In genomic region chr3:179969525-179969924, GRCh38 we compare ENCODE assay signal across 10 cellular contexts.
DNase-seq lines count a peak whose midpoint lies in the region; ATAC-seq and TF ChIP-seq lines count a peak whose summit lies in the region.
"Had no signal": no experiment of that assay in that cellular context is flagged by ENCODE, and none has a peak within 500 bp of the region (broad histone marks: within the 10 kb centered on the region; RNA-seq: fewer than 3 reads in every experiment).

No MANE protein-coding gene starts in this region.

- no peaks in the 10 kb centered on the region for H3K9me3 ChIP-seq in SJCRH30 (replicated peaks)
- H3K9me3 ChIP-seq: psoas muscle had no signal

- peak; percentile 38 for ATAC-seq in GM21717 (IDR thresholded peaks at IDR 0.05; ENCODE audit: unreplicated experiment)
- no peak for ATAC-seq in GM21447 (IDR thresholded peaks at IDR 0.05; ENCODE audit: unreplicated experiment)
- ATAC-seq: psoas muscle; stimulated activated naive CD8-positive, alpha-beta T cell treated with anti-CD3 and anti-CD28 coated beads, Interleukin-15, Interleukin-2, amounts not matched to agents 100 U/mL and 50 U/mL, for 24 hours had no signal

- no peak for TF ChIP-seq CTCF in AG09309 (IDR thresholded peaks at IDR 0.05; ENCODE audit: control insufficient read depth, insufficient read depth, low read depth, low read length, missing control alignments)

- H3K4me3 ChIP-seq in AG09309 (ENCODE audit: control insufficient read depth, low read depth, low read length) (no peak overlapping the region), SJCRH30 (no peak overlapping the region)
- H3K4me3 ChIP-seq: psoas muscle had no signal

- no peaks in the 10 kb centered on the region for H3K36me3 ChIP-seq in SJCRH30

- peak overlapping the region; percentile 67 for H3K27ac ChIP-seq in cingulate gyrus (ENCODE audit: low read depth, low read length)
- H3K27ac ChIP-seq in SJCRH30, result no peak overlapping the region
- H3K27ac ChIP-seq: psoas muscle had no signal

- no peaks in the 10 kb centered on the region for H3K27me3 ChIP-seq in SJCRH30

- DNase-seq in AG09309 (ENCODE audit: low read depth) (peak; percentile 8), NCI-H446 treated with DMSO at 0.1 percent for 48 hours (lab: John Stamatoyannopoulos, UW) (peak; percentile 55), AG20443 (ENCODE audit: low spot score) (no peak), SJCRH30 (no peak)
- DNase-seq in effector CD4-positive, alpha-beta T cell, result no peak
- DNase-seq: psoas muscle; stimulated activated naive CD8-positive, alpha-beta T cell treated with anti-CD3 and anti-CD28 coated beads, Interleukin-15, Interleukin-2, amounts not matched to agents 100 U/mL and 50 U/mL, for 24 hours had no signal

- H3K4me1 ChIP-seq in SJCRH30, result no peaks in the 10 kb centered on the region
- H3K4me1 ChIP-seq: psoas muscle had no signal

Comparison
In these comparisons a context has a peak if more than half of its experiments do, and no peak if none do; other contexts are left out.
1. DNase-seq: peak in AG09309 (single experiment) and NCI-H446 treated with DMSO at 0.1 percent for 48 hours (single experiment); none in AG20443 (single experiment), SJCRH30 (0 of 2) and effector CD4-positive, alpha-beta T cell (single experiment).